14 cellular contexts compared by ENCODE assay signal in the genomic region with DNA sequence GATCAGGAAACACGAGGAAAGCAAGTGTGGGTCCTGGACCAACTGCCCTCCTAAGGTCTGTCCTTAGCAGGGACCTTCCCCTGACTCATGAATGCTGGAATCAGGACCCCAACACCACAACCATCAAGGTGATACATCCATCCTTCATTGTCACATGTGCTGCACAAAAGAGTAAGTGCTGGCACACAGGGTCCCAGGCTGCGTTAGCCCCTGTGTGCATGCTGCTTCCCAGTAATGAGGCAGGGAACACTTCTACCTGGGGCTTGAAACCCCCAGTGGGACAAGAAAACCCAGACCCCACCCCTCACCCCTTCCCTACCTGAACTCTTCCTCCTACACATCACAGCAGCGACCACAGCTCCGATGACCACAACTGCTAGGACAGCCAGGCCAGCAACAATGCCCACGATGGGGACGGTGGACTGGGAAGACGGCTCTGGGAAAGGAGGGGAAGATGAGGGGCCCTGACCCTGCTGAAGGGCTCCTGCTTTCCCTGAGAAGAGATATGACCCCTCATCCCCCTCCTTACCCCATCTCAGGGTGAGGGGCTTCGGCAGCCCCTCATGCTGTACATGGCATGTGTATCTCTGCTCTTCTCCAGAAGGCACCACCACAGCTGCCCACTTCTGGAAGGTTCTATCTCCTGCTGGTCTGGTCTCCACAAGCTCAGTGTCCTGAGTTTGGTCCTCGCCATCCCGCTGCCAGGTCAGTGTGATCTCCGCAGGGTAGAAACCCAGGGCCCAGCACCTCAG. TPM values are rescaled to one million over a fixed set of nuclear protein-coding genes. Genes with fewer than 3 reads are reported as not detected.
A peak's percentile ranks its signal among the peaks of the same experiment; 100 is the strongest.
DNase-seq lines count a peak whose midpoint lies in the region; ATAC-seq and TF ChIP-seq lines count a peak whose summit lies in the region.
"Had no signal": no experiment of that assay in that cellular context is flagged by ENCODE, and none has a peak within 500 bp of the region (broad histone marks: within the 10 kb centered on the region; RNA-seq: fewer than 3 reads in every experiment).

No MANE protein-coding gene starts in this region.

- no peaks in the 10 kb centered on the region for H3K9me3 ChIP-seq in esophagus muscularis mucosa
- H3K9me3 ChIP-seq in gastroesophageal sphincter, result no peaks in the 10 kb centered on the region

- H3K4me3 ChIP-seq in esophagus muscularis mucosa (peak overlapping the region; percentile 31 to 73 (median 68)), skin epidermis (peak overlapping the region; percentile 43 to 82 (median 67)), gastroesophageal sphincter (peak overlapping the region in 1 of 2 donors; percentile 66)

- peaks cover 56% of the 10 kb centered on the region for H3K4me1 Mint-ChIP-seq in T-helper 2 cell treated with Interferon-gamma antibody and Interleukin-4, amounts not matched to agents 5 μg/mL and 100 μg/mL, for 36 hours (ENCODE audit: low read depth)
- peaks cover 54% of the 10 kb centered on the region for H3K4me1 Mint-ChIP-seq in T-helper 1 cell treated with Interleukin-12 subunit alpha and Interleukin-12 subunit beta and Interleukin-4 antibody, amounts not matched to agents 30 μg/mL and 1 μg/mL, for 36 hours (ENCODE audit: low read depth)

- peaks cover 0 to 26% (median 19%) of the 10 kb centered on the region in 4 donors for H3K36me3 ChIP-seq in esophagus muscularis mucosa
- H3K36me3 ChIP-seq in gastroesophageal sphincter, result peaks cover 0 to 22% of the 10 kb centered on the region in 2 donors

- H3K4me1 ChIP-seq in esophagus muscularis mucosa, result peaks cover 8 to 20% (median 16%) of the 10 kb centered on the region in 4 donors
- H3K4me1 ChIP-seq in gastroesophageal sphincter, result peaks cover 0 to 20% (median 5%) of the 10 kb centered on the region in 3 donors

- WGBS in esophagus muscularis mucosa, result 73% methylated on average over 6 of the region's 11 CpGs
- 80% methylated on average over 1 of the region's 11 CpGs; no CpG with 5 or more reads in 1 of the 2 donors for WGBS in gastroesophageal sphincter (ENCODE audit: low coverage in 1 of 2), 2 donors

- H3K9me3 Mint-ChIP-seq in T-helper 2 cell treated with Interferon-gamma antibody and Interleukin-4, amounts not matched to agents 5 μg/mL and 100 μg/mL, for 36 hours, result no peaks in the 10 kb centered on the region
- H3K9me3 Mint-ChIP-seq in T-helper 1 cell treated with Interleukin-12 subunit alpha and Interleukin-12 subunit beta and Interleukin-4 antibody, amounts not matched to agents 30 μg/mL and 1 μg/mL, for 36 hours, result no peaks in the 10 kb centered on the region
- H3K9me3 Mint-ChIP-seq: nephron progenitor cell had no signal

- H3K27me3 Mint-ChIP-seq in T-helper 2 cell treated with Interferon-gamma antibody and Interleukin-4, amounts not matched to agents 5 μg/mL and 100 μg/mL, for 36 hours (ENCODE audit: low read depth), result no peaks in the 10 kb centered on the region
- H3K27me3 Mint-ChIP-seq in T-helper 1 cell treated with Interleukin-12 subunit alpha and Interleukin-12 subunit beta and Interleukin-4 antibody, amounts not matched to agents 30 μg/mL and 1 μg/mL, for 36 hours (ENCODE audit: low read depth), result no peaks in the 10 kb centered on the region

- TF ChIP-seq POLR2A in esophagus muscularis mucosa (IDR thresholded peaks at IDR 0.05; ENCODE audit: low read depth), result no peak
- no peak for TF ChIP-seq POLR2A in gastroesophageal sphincter (IDR thresholded peaks at IDR 0.05)

- TF ChIP-seq EP300 in esophagus muscularis mucosa (IDR thresholded peaks at IDR 0.05), result no peak
- no peak for TF ChIP-seq EP300 in gastroesophageal sphincter (IDR thresholded peaks at IDR 0.05)

- intact Hi-C loops in esophagus muscularis mucosa (cut with DNase I), result loop anchor here (5.0 kb wide), 1 partner anchor 88 kb away; no protein-coding TSS in a partner anchor

- peak overlapping the region; percentile 95 for H3K4me3 Mint-ChIP-seq in T-helper 2 cell treated with Interferon-gamma antibody and Interleukin-4, amounts not matched to agents 5 μg/mL and 100 μg/mL, for 36 hours
- H3K4me3 Mint-ChIP-seq in T-helper 1 cell treated with Interleukin-12 subunit alpha and Interleukin-12 subunit beta and Interleukin-4 antibody, amounts not matched to agents 30 μg/mL and 1 μg/mL, for 36 hours, result peak overlapping the region; percentile 95

- no peak for DNase-seq in T-helper 2 cell treated with Interferon-gamma antibody and Interleukin-4, amounts not matched to agents 5 μg/mL and 100 μg/mL, for 36 hours (ENCODE audit: low spot score)
- DNase-seq in T-helper 2 cell, result no peak
- peak; percentile 84 for DNase-seq in esophagus muscularis mucosa (ENCODE audit: extremely low spot score)
- no peak for DNase-seq in occipital lobe (lab: John Stamatoyannopoulos, UW)
- no peak for DNase-seq in NOMO-1 treated with DMSO at 0.1 percent for 48 hours (lab: John Stamatoyannopoulos, UW; ENCODE audit: unreplicated experiment)
- DNase-seq: anterior cingulate cortex, foreskin melanocyte, GF-D8, NCI-H82, nephron progenitor cell had no signal

- H3K36me3 Mint-ChIP-seq in T-helper 2 cell treated with Interferon-gamma antibody and Interleukin-4, amounts not matched to agents 5 μg/mL and 100 μg/mL, for 36 hours (ENCODE audit: low read depth), result peaks cover 49% of the 10 kb centered on the region
- peaks cover 48% of the 10 kb centered on the region for H3K36me3 Mint-ChIP-seq in T-helper 1 cell treated with Interleukin-12 subunit alpha and Interleukin-12 subunit beta and Interleukin-4 antibody, amounts not matched to agents 30 μg/mL and 1 μg/mL, for 36 hours (ENCODE audit: low read depth)

- peak overlapping the region; percentile 86 for H3K27ac Mint-ChIP-seq in T-helper 2 cell treated with Interferon-gamma antibody and Interleukin-4, amounts not matched to agents 5 μg/mL and 100 μg/mL, for 36 hours
- H3K27ac Mint-ChIP-seq in T-helper 1 cell treated with Interleukin-12 subunit alpha and Interleukin-12 subunit beta and Interleukin-4 antibody, amounts not matched to agents 30 μg/mL and 1 μg/mL, for 36 hours, result peak overlapping the region; percentile 83
- H3K27ac Mint-ChIP-seq: nephron progenitor cell had no signal

- ATAC-seq in gastroesophageal sphincter, result no peak

- H3K27me3 ChIP-seq in esophagus muscularis mucosa (no peaks in the 10 kb centered on the region), gastroesophageal sphincter (no peaks in the 10 kb centered on the region)

- no peak for TF ChIP-seq CTCF in esophagus muscularis mucosa (IDR thresholded peaks at IDR 0.05)
- TF ChIP-seq CTCF in gastroesophageal sphincter (IDR thresholded peaks at IDR 0.05), result no peak

- H3K27ac ChIP-seq in esophagus muscularis mucosa (replicated peaks in 1 of 4), result no peak overlapping the region
- H3K27ac ChIP-seq in skin epidermis, result peak overlapping the region in 6 of 21 experiments; percentile 3 to 63 (median 32)
- peak overlapping the region in 1 of 4 donors; percentile 82 for H3K27ac ChIP-seq in gastroesophageal sphincter
- H3K27ac ChIP-seq: 22Rv1 had no signal

RNA-seq across cellular contexts. Expression of gene HLA-B, which starts 2.0 kb away (rescaled TPM):
- total RNA-seq in esophagus muscularis mucosa (100 to 1,000 TPM; 336 to 628 (median 502) TPM), occipital lobe (34.3 TPM), gastroesophageal sphincter (100 to 1,000 TPM; 299 to 991 (median 620) TPM)

RNA-seq across cellular contexts. Expression of gene MICA, which starts 48.4 kb away (rescaled TPM):
- total RNA-seq in esophagus muscularis mucosa (10 to 100 TPM; 18.9 to 35.4 (median 22.3) TPM), occipital lobe (0.31 TPM), gastroesophageal sphincter (10 to 100 TPM; 17.4 to 33.2 (median 22.1) TPM)

Comparison
In these comparisons a context has a peak if more than half of its experiments do, and no peak if none do; other contexts are left out.
1. RNA of gene MICA, which starts 48.4 kb away (total RNA-seq): 17.4 to 33.2 TPM in gastroesophageal sphincter and 18.9 to 35.4 TPM in esophagus muscularis mucosa; 0.31 TPM in occipital lobe (single experiment); every median in the first group is over 10 times any median in the second.